Comparison of ENCODE assay signal across 25 cellular contexts in genomic region chrX:15116900-15117299, GRCh38.
"Had no signal": no experiment of that assay in that cellular context is flagged by ENCODE, and none has a peak within 500 bp of the region (broad histone marks: within the 10 kb centered on the region; RNA-seq: fewer than 3 reads in every experiment).

No MANE protein-coding gene starts in this region.

- H3K36me3 Mint-ChIP-seq: brain, T-cell had no signal

- H3K27me3 Mint-ChIP-seq: brain; effector memory CD8-positive, alpha-beta T cell had no signal

- DNase-seq: activated B cell treated with CpG ODN at 0.5 μM for 24 hours; activated CD4-positive, alpha-beta T cell treated with anti-CD3 and anti-CD28 coated beads, Interleukin-2, amount 50 U/mL, for 4 hours; activated effector memory CD4-positive, alpha-beta T cell treated with anti-CD3 and anti-CD28 coated beads, Interleukin-2, amount 50 U/mL, for 16 hours; activated naive CD4-positive, alpha-beta T cell treated with anti-CD3 and anti-CD28 coated beads for 36 hours; activated T-cell treated with anti-CD3 and anti-CD28 coated beads for 4 hours; cerebellar nuclear complex; cortex of kidney; effector memory CD8-positive, alpha-beta T cell; islet precursor cell; left ventricle myocardium superior; nucleus accumbens; pancreas; retina; sigmoid colon; stimulated activated CD4-positive, alpha-beta T cell treated with anti-CD3 and anti-CD28 coated beads, Interleukin-15, amount 100 ng/mL, for 24 hours; stimulated activated CD4-positive, alpha-beta T cell treated with anti-CD3 and anti-CD28 coated beads, Interleukin-2, amount 100 ng/mL, for 24 hours; stimulated activated naive CD4-positive, alpha-beta T cell; T-cell; testis; transverse colon had no signal

- H3K4me1 Mint-ChIP-seq: activated B cell treated with CpG ODN at 0.5 μM for 24 hours had no signal

- ATAC-seq: effector memory CD8-positive, alpha-beta T cell; gastroesophageal sphincter; left ventricle myocardium superior; pancreas; T-cell had no signal

- H3K27ac Mint-ChIP-seq: activated B cell treated with CpG ODN at 0.5 μM for 24 hours; activated naive CD4-positive, alpha-beta T cell treated with anti-CD3 and anti-CD28 coated beads for 36 hours; brain; effector memory CD8-positive, alpha-beta T cell; T-helper 2 cell treated with Interferon-gamma antibody and Interleukin-4, amounts not matched to agents 5 μg/mL and 100 μg/mL, for 36 hours had no signal

- FAIRE-seq: endothelial cell of umbilical vein, urothelium cell line had no signal

- H3K9me3 Mint-ChIP-seq: activated B cell treated with CpG ODN at 0.5 μM for 24 hours; activated naive CD4-positive, alpha-beta T cell treated with anti-CD3 and anti-CD28 coated beads for 36 hours; effector memory CD8-positive, alpha-beta T cell; T-cell; T-helper 2 cell treated with Interferon-gamma antibody and Interleukin-4, amounts not matched to agents 5 μg/mL and 100 μg/mL, for 36 hours had no signal

- H3K4me3 Mint-ChIP-seq: activated B cell treated with CpG ODN at 0.5 μM for 24 hours; activated naive CD4-positive, alpha-beta T cell treated with anti-CD3 and anti-CD28 coated beads for 36 hours; brain; effector memory CD8-positive, alpha-beta T cell; T-cell; T-helper 2 cell treated with Interferon-gamma antibody and Interleukin-4, amounts not matched to agents 5 μg/mL and 100 μg/mL, for 36 hours had no signal
